7 cellular contexts compared by ENCODE assay signal in the genomic region with DNA sequence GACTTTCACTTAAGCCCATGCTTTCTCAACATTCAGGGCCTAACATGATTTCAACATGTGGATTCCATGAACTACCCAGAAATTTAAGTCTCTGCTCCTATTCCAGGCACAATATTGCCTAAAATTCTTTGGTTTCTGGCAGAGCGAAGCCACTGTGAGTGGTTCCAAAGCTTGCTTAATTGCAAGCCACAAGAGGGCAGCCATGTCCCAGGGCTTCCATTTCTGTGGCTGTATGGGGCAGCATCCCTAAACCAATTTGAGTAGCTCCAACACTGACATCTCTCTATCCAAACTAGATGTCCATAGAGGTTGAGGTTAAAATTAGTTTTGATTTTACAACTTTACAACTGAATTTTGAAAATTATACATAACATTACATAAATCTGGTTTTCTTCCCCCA. TPM values are rescaled to one million over a fixed set of nuclear protein-coding genes. Genes with fewer than 3 reads are reported as not detected.
DNase-seq lines count a peak whose midpoint lies in the region; ATAC-seq and TF ChIP-seq lines count a peak whose summit lies in the region.

No MANE protein-coding gene starts in this region.

- no peaks in the 10 kb centered on the region for H3K9me2 ChIP-seq in GM23338 (ENCODE audit: insufficient read depth)

- no peak overlapping the region for H3K27ac ChIP-seq in GM23338 (ENCODE audit: low read depth)
- no peak overlapping the region for H3K27ac ChIP-seq in endodermal cell (ENCODE audit: low read depth, low read length)

- WGBS in endodermal cell (ENCODE audit: insufficient coverage in 1 of 2, insufficient read length in 1 of 2), 2 experiments, result 80% methylated on average over 1 of the region's 1 CpG; no CpG with 5 or more reads in 1 of the 2 experiments

- no peaks in the 10 kb centered on the region for H4K20me1 ChIP-seq in GM23338 (replicated peaks; ENCODE audit: insufficient read depth)

- H3K9me3 ChIP-seq in MG63, result no peaks in the 10 kb centered on the region
- H3K9me3 ChIP-seq in endodermal cell (ENCODE audit: control insufficient read depth, low read length), result peaks cover 8% of the 10 kb centered on the region

- no peaks in the 10 kb centered on the region for H3K27me3 ChIP-seq in GM23338 (ENCODE audit: insufficient read depth)
- no peaks in the 10 kb centered on the region for H3K27me3 ChIP-seq in MG63
- H3K27me3 ChIP-seq in endodermal cell (ENCODE audit: control insufficient read depth, insufficient read depth, low read length, poor library complexity, severe bottlenecking), result no peaks in the 10 kb centered on the region

- H3K4me2 ChIP-seq in GM23338, result no peak overlapping the region

- TF ChIP-seq CTCF in GM12874 (IDR thresholded peaks at IDR 0.05; ENCODE audit: insufficient read depth, low read depth, low read length), result peak; percentile 73
- TF ChIP-seq CTCF in GM23338 (conservative IDR thresholded peaks at IDR 0.05; ENCODE audit: low read depth in 2 of 2), result peak; percentile 84 to 93
- peak; percentile 91 for TF ChIP-seq CTCF in endodermal cell (conservative IDR thresholded peaks at IDR 0.05)

- no peaks in the 10 kb centered on the region for H3K36me3 ChIP-seq in GM23338 (ENCODE audit: insufficient read depth)
- no peaks in the 10 kb centered on the region for H3K36me3 ChIP-seq in MG63
- no peaks in the 10 kb centered on the region for H3K36me3 ChIP-seq in endodermal cell (ENCODE audit: control insufficient read depth, insufficient read depth, low read length)

- no peak overlapping the region for H3K4me3 Mint-ChIP-seq in GM23338
- no peak overlapping the region for H3K4me3 Mint-ChIP-seq in endodermal cell
- no peak overlapping the region for H3K4me3 Mint-ChIP-seq in naive thymus-derived CD8-positive, alpha-beta T cell
- H3K4me3 Mint-ChIP-seq in stimulated activated naive CD8-positive, alpha-beta T cell treated with anti-CD3 and anti-CD28 coated beads, Interleukin-15, amount 100 ng/mL, for 72 hours, result no peak overlapping the region

- no peaks in the 10 kb centered on the region for H3K4me1 ChIP-seq in GM23338 (ENCODE audit: insufficient read depth)
- no peaks in the 10 kb centered on the region for H3K4me1 ChIP-seq in endodermal cell (ENCODE audit: control insufficient read depth, insufficient read depth, low read length)

- no peaks in the 10 kb centered on the region for H3K9me3 Mint-ChIP-seq in GM23338
- no peaks in the 10 kb centered on the region for H3K9me3 Mint-ChIP-seq in endodermal cell
- H3K9me3 Mint-ChIP-seq in naive thymus-derived CD8-positive, alpha-beta T cell, result no peaks in the 10 kb centered on the region
- no peaks in the 10 kb centered on the region for H3K9me3 Mint-ChIP-seq in stimulated activated naive CD8-positive, alpha-beta T cell treated with anti-CD3 and anti-CD28 coated beads, Interleukin-15, amount 100 ng/mL, for 72 hours

- H3K9ac ChIP-seq in endodermal cell (ENCODE audit: extremely low read depth, low read length, poor library complexity, severe bottlenecking), result no peak overlapping the region

- H3K36me3 Mint-ChIP-seq in GM23338 (ENCODE audit: low read depth) (no peaks in the 10 kb centered on the region), endodermal cell (ENCODE audit: low read depth) (no peaks in the 10 kb centered on the region)
- H3K36me3 Mint-ChIP-seq in naive thymus-derived CD8-positive, alpha-beta T cell, result no peaks in the 10 kb centered on the region

- DNase-seq in GM23338 (ENCODE audit: low spot score) (peak; percentile 74), MG63 (peak; percentile 5), endodermal cell (peak; percentile 82)
- DNase-seq in activated CD4-positive, alpha-beta T cell treated with anti-CD3 and anti-CD28 coated beads, Interleukin-2, amount 50 U/mL, for 4 hours, result peak; percentile 54 to 66
- peak in 9 of 10 donors; percentile 12 to 60 (median 37) for DNase-seq in naive thymus-derived CD8-positive, alpha-beta T cell
- DNase-seq in stimulated activated naive CD8-positive, alpha-beta T cell treated with anti-CD3 and anti-CD28 coated beads, Interleukin-15, amount 100 ng/mL, for 72 hours, result peak; percentile 32 to 44

- H3K79me2 ChIP-seq in GM23338 (replicated peaks; ENCODE audit: insufficient read depth), result no peaks in the 10 kb centered on the region

- peak; percentile 91 for ATAC-seq in GM23338
- ATAC-seq in naive thymus-derived CD8-positive, alpha-beta T cell, result peak in 1 of 2 donors; percentile 41
- ATAC-seq in stimulated activated naive CD8-positive, alpha-beta T cell treated with anti-CD3 and anti-CD28 coated beads, Interleukin-15, amount 100 ng/mL, for 72 hours, result peak; percentile 82

- H3K4me3 ChIP-seq in GM23338, result no peak overlapping the region
- no peak overlapping the region for H3K4me3 ChIP-seq in MG63
- no peak overlapping the region for H3K4me3 ChIP-seq in endodermal cell (ENCODE audit: low read length)

- no peak overlapping the region for H3K27ac Mint-ChIP-seq in GM23338
- no peak overlapping the region for H3K27ac Mint-ChIP-seq in endodermal cell
- no peak overlapping the region for H3K27ac Mint-ChIP-seq in naive thymus-derived CD8-positive, alpha-beta T cell
- H3K27ac Mint-ChIP-seq in stimulated activated naive CD8-positive, alpha-beta T cell treated with anti-CD3 and anti-CD28 coated beads, Interleukin-15, amount 100 ng/mL, for 72 hours, result no peak overlapping the region

- POLR2A ChIA-PET in naive thymus-derived CD8-positive, alpha-beta T cell (lab: Charles Lee), result no interaction called here

- H3K27me3 Mint-ChIP-seq in GM23338 (ENCODE audit: insufficient read depth, low read depth, poor library complexity) (no peaks in the 10 kb centered on the region), endodermal cell (ENCODE audit: insufficient read depth) (no peaks in the 10 kb centered on the region)
- no peaks in the 10 kb centered on the region for H3K27me3 Mint-ChIP-seq in naive thymus-derived CD8-positive, alpha-beta T cell
- no peaks in the 10 kb centered on the region for H3K27me3 Mint-ChIP-seq in stimulated activated naive CD8-positive, alpha-beta T cell treated with anti-CD3 and anti-CD28 coated beads, Interleukin-15, amount 100 ng/mL, for 72 hours

- H3K4me1 Mint-ChIP-seq in GM23338 (no peaks in the 10 kb centered on the region), endodermal cell (no peaks in the 10 kb centered on the region)
- H3K4me1 Mint-ChIP-seq in naive thymus-derived CD8-positive, alpha-beta T cell, result no peaks in the 10 kb centered on the region
- H3K4me1 Mint-ChIP-seq in stimulated activated naive CD8-positive, alpha-beta T cell treated with anti-CD3 and anti-CD28 coated beads, Interleukin-15, amount 100 ng/mL, for 72 hours, result peaks cover 6% of the 10 kb centered on the region

- H2AFZ ChIP-seq in GM23338, result no peak overlapping the region

- no peaks in the 10 kb centered on the region for H3F3A ChIP-seq in GM23338 (replicated peaks; ENCODE audit: low read depth)

TF ChIP-seq in GM23338, 12 proteins besides CTCF, POLR2A, EP300 and RAD21:
- TF ChIP-seq STAT1 (IDR thresholded peaks at IDR 0.05; ENCODE audit: unreplicated experiment) (no peak), NANOG (IDR thresholded peaks at IDR 0.05; ENCODE audit: borderline replicate concordance) (no peak), POLR2AphosphoS5 (IDR thresholded peaks at IDR 0.05; ENCODE audit: low read depth) (no peak), ZNF114 (CRISPR knock-in tag; IDR thresholded peaks at IDR 0.05) (no peak)

RNA-seq across cellular contexts. Expression of a gene that starts 56.3 kb away (rescaled TPM):
- total RNA-seq in GM23338 (2014; rRNA removed; shearing (Covaris generic)), result 5.2 and 9.8 TPM in 2 replicates
- 3.0 and 4.2 TPM in 2 replicates for polyA plus RNA-seq in GM23338 (2016; fragmentation: Nextera tagmentation; extraction: Ambion mirVana)
- total RNA-seq in MG63 (2014; rRNA removed; shearing (Covaris generic); ENCODE audit: low replicate concordance), result 28.6 and 29.7 TPM in 2 replicates
- total RNA-seq in endodermal cell, result 10 to 100 TPM in 1 of 2 donors, 1 to 10 TPM in 1; 7.4 to 15.1 TPM
- 22.1 TPM for polyA plus RNA-seq in endodermal cell (2013, experiment 1 of 2)
- polyA plus RNA-seq in endodermal cell (2013, experiment 2 of 2), result 18.5 TPM
- total RNA-seq in naive thymus-derived CD8-positive, alpha-beta T cell, result 10 to 100 TPM; 22.1 to 27.8 TPM
- 10 to 100 TPM; 41.5 to 66.5 (median 56.6) TPM for polyA plus RNA-seq in naive thymus-derived CD8-positive, alpha-beta T cell

Comparison
In these comparisons a context has a peak if more than half of its experiments do, and no peak if none do; other contexts are left out.
1. DNase-seq: peak in every context shown above with its lines; median percentile 82 in endodermal cell; 74 in GM23338; 60 in activated CD4-positive, alpha-beta T cell treated with anti-CD3 and anti-CD28 coated beads, Interleukin-2, amount 50 U/mL, for 4 hours; 38 in stimulated activated naive CD8-positive, alpha-beta T cell treated with anti-CD3 and anti-CD28 coated beads, Interleukin-15, amount 100 ng/mL, for 72 hours; 37 in naive thymus-derived CD8-positive, alpha-beta T cell; 5 in MG63.